ENCODE assay signal across 9 cellular contexts in genomic region chr5:154835701-154836052, GRCh38. TPM values are rescaled to one million over a fixed set of nuclear protein-coding genes. Genes with fewer than 3 reads are reported as not detected.
DNase-seq lines count a peak whose midpoint lies in the region; ATAC-seq and TF ChIP-seq lines count a peak whose summit lies in the region.
"Not testable (repeated sequence)": the region's sequence is repeated elsewhere in the genome, so short reads cannot be mapped to it uniquely, and the experiment has no call there.
"Had no signal": no experiment of that assay in that cellular context is flagged by ENCODE, and none has a peak within 500 bp of the region (broad histone marks: within the 10 kb centered on the region; RNA-seq: fewer than 3 reads in every experiment).

No MANE protein-coding gene starts in this region.

- not testable (repeated sequence) for H3K9ac ChIP-seq in SK-N-SH; liver (ENCODE audit: low read depth in 1 of 2, low read length in 2 of 2); parathyroid adenoma

- H3K9me3 Mint-ChIP-seq in Calu3 (ENCODE audit: low read depth, unreplicated experiment): not testable (repeated sequence)

- H3K27me3 ChIP-seq in SK-N-SH (ENCODE audit: insufficient read depth); breast epithelium; heart left ventricle; liver (ENCODE audit: control insufficient read depth in 4 of 4, insufficient read depth in 4 of 4, low read length in 3 of 4); parathyroid adenoma (ENCODE audit: control insufficient read depth, insufficient read depth, low read length); stomach; transverse colon: not testable (repeated sequence)

- POLR2A ChIA-PET in SK-N-SH (lab: Yijun Ruan, JAX): interaction anchor here (0.6 to 3.0 kb wide), 3 partner anchors 15 to 938 kb away, joined by 3 to 16 read pairs (median 7); partner anchors contain the start of genes CNOT8 and FAXDC2

- in situ Hi-C loops in transverse colon (cut with MboI; ENCODE audit: low pct_ligation_motif_present in 1 of 4, low pct_unique_long_range_greater_than_20kb in 1 of 4, low sequenced_read_pairs in 3 of 4): not testable (repeated sequence)

- H3K4me3 Mint-ChIP-seq in Calu3 (ENCODE audit: low read depth, unreplicated experiment): not testable (repeated sequence)

- peaks cover 21% of the 10 kb centered on the region for H3K4me1 Mint-ChIP-seq in Calu3 (ENCODE audit: low read depth, unreplicated experiment)

- intact Hi-C loops in Calu3 (cut with micrococcal nuclease; ENCODE audit: unreplicated experiment); breast epithelium (cut with DNase I; ENCODE audit: low total_unique reads); heart left ventricle (cut with DNase I); stomach (cut with DNase I; ENCODE audit: low total_unique reads); transverse colon (cut with DNase I; ENCODE audit: low total_unique reads): not testable (repeated sequence)

- not testable (repeated sequence) for H3K79me2 ChIP-seq in SK-N-SH (ENCODE audit: insufficient read depth)
- peaks cover 34% of the 10 kb centered on the region for H3K79me2 ChIP-seq in parathyroid adenoma

- H3K9me2 ChIP-seq in SK-N-SH: not testable (repeated sequence)

- H3K27ac ChIP-seq in SK-N-SH (ENCODE audit: low read depth in 2 of 2, low read length in 1 of 2) (peak overlapping the region in 1 of 2 experiments; percentile 64; a peak in 3 of 4 replicates), breast epithelium (peak overlapping the region; percentile 72 to 75), heart left ventricle (peak overlapping the region in 10 of 12 donors; percentile 11 to 81 (median 56)), liver (ENCODE audit: low read depth in 1 of 2, low read length in 2 of 2) (peak overlapping the region; percentile 86 to 94), parathyroid adenoma (peak overlapping the region; percentile 80), stomach (peak overlapping the region in 4 of 5 donors; percentile 55 to 78 (median 68)), transverse colon (peak overlapping the region; percentile 74 to 78 (median 74))

- H3K4me1 ChIP-seq in SK-N-SH (ENCODE audit: control insufficient read depth in 1 of 2, insufficient read depth in 2 of 2, low read depth in 1 of 2, low read length in 1 of 2) (peaks cover 9 to 14% of the 10 kb centered on the region in 2 experiments), heart left ventricle (peaks cover 0 to 22% (median 19%) of the 10 kb centered on the region in 12 donors), liver (ENCODE audit: control insufficient read depth in 4 of 4, insufficient read depth in 4 of 4, low read length in 3 of 4) (peaks cover 16 to 34% (median 21%) of the 10 kb centered on the region in 4 donors), parathyroid adenoma (peaks cover 35% of the 10 kb centered on the region), stomach (peaks cover 12 to 33% (median 24%) of the 10 kb centered on the region in 4 donors), transverse colon (peaks cover 0 to 49% (median 24%) of the 10 kb centered on the region in 4 donors)
- not testable (repeated sequence) for H3K4me1 ChIP-seq in breast epithelium

- H3K27me3 Mint-ChIP-seq in Calu3 (ENCODE audit: unreplicated experiment): not testable (repeated sequence)

- H3K4me2 ChIP-seq in SK-N-SH; parathyroid adenoma (ENCODE audit: low read length): not testable (repeated sequence)

- ATAC-seq in heart left ventricle: not testable (repeated sequence)

- TF ChIP-seq EP300 in SK-N-SH (IDR thresholded peaks at IDR 0.05; ENCODE audit: borderline replicate concordance in 1 of 2, low read depth in 1 of 2, low read length in 1 of 2); stomach (IDR thresholded peaks at IDR 0.05); transverse colon (IDR thresholded peaks at IDR 0.05; ENCODE audit: low read depth): not testable (repeated sequence)

- H2AFZ ChIP-seq in SK-N-SH (ENCODE audit: low read depth): peak overlapping the region; percentile 56; the same call in 1 of the 2 replicates
- not testable (repeated sequence) for H2AFZ ChIP-seq in parathyroid adenoma

- WGBS in SK-N-SH (ENCODE audit: low lambda C conversion rate): 60% methylated on average over 9 of the region's 9 CpGs
- 68 to 80% (median 75%) methylated on average over 9 of the region's 9 CpGs for WGBS in heart left ventricle, 4 donors
- WGBS in liver: 68% methylated on average over 9 of the region's 9 CpGs
- 54 to 76% (median 69%) methylated on average over 9 of the region's 9 CpGs for WGBS in stomach, 5 donors
- 28 to 56% methylated on average over 8 to 9 of the region's 9 CpGs for WGBS in transverse colon (ENCODE audit: low coverage in 1 of 2), 2 donors

- not testable (repeated sequence) for H4K20me1 ChIP-seq in SK-N-SH (ENCODE audit: insufficient read depth)

- BruUV-seq in Calu3 (replicated peaks; lab: Mats Ljungman, UMichigan): not testable (repeated sequence)

- DNase-seq in Calu3; SK-N-SH; breast epithelium (ENCODE audit: low spot score in 2 of 2); heart left ventricle; stomach; transverse colon: not testable (repeated sequence)

- not testable (repeated sequence) for TF ChIP-seq POLR2A in breast epithelium (IDR thresholded peaks at IDR 0.05); heart left ventricle (IDR thresholded peaks at IDR 0.05); stomach (IDR thresholded peaks at IDR 0.05); transverse colon (IDR thresholded peaks at IDR 0.05)

- TF ChIP-seq RAD21 in SK-N-SH (IDR thresholded peaks at IDR 0.05; ENCODE audit: low read length); liver (IDR thresholded peaks at IDR 0.05): not testable (repeated sequence)

- H3K4me3 ChIP-seq in SK-N-SH (ENCODE audit: low read depth in 2 of 2, low read length in 1 of 2); breast epithelium; heart left ventricle; liver (ENCODE audit: low read depth in 1 of 3, low read length in 3 of 3); parathyroid adenoma (ENCODE audit: low read depth, low read length); stomach; transverse colon: not testable (repeated sequence)

- H3K36me3 ChIP-seq in SK-N-SH (replicated peaks in 1 of 2; ENCODE audit: control insufficient read depth in 1 of 2, insufficient read depth in 2 of 2, low read length in 1 of 2); breast epithelium; liver (ENCODE audit: control insufficient read depth in 4 of 4, insufficient read depth in 3 of 4, low read depth in 1 of 4, low read length in 3 of 4); parathyroid adenoma (ENCODE audit: control insufficient read depth, insufficient read depth, low read length); transverse colon: not testable (repeated sequence)
- H3K36me3 ChIP-seq in heart left ventricle (peaks cover 0 to 82% (median 36%) of the 10 kb centered on the region in 9 donors), stomach (peaks cover 3 to 45% (median 34%) of the 10 kb centered on the region in 4 donors)

- not testable (repeated sequence) for TF ChIP-seq CTCF in Calu3 (IDR thresholded peaks at IDR 0.05; ENCODE audit: unreplicated experiment); SK-N-SH (IDR thresholded peaks at IDR 0.05); breast epithelium (IDR thresholded peaks at IDR 0.05); heart left ventricle (IDR thresholded peaks at IDR 0.05); liver (IDR thresholded peaks at IDR 0.05; ENCODE audit: low read depth, low read length, missing input control); parathyroid adenoma (IDR thresholded peaks at IDR 0.05); stomach (IDR thresholded peaks at IDR 0.05); transverse colon (IDR thresholded peaks at IDR 0.05)

- CTCF ChIA-PET in Calu3 (lab: Charles Lee): not testable (repeated sequence)
- CTCF ChIA-PET in SK-N-SH (lab: Yijun Ruan, JAX): interaction anchor here (0.9 to 1.5 kb wide), 3 partner anchors 21 to 33 kb away, joined by 3 to 6 read pairs (median 4); no protein-coding TSS in a partner anchor

- peak overlapping the region; percentile 47 for H3K27ac Mint-ChIP-seq in Calu3 (ENCODE audit: unreplicated experiment)

- H3F3A ChIP-seq in SK-N-SH (replicated peaks; ENCODE audit: insufficient read depth): not testable (repeated sequence)

- H3K36me3 Mint-ChIP-seq in Calu3 (ENCODE audit: insufficient read depth, unreplicated experiment): peaks cover 23% of the 10 kb centered on the region

- H3K9me3 ChIP-seq in SK-N-SH; breast epithelium; heart left ventricle; liver (ENCODE audit: control insufficient read depth in 4 of 4, low read length in 3 of 4); parathyroid adenoma (ENCODE audit: control insufficient read depth, low read length); stomach; transverse colon: not testable (repeated sequence)

RNA-seq across cellular contexts. Expression of gene FAXDC2, which starts 14.7 kb away (rescaled TPM):
- total RNA-seq in Calu3 (2022) (not detected in 2 replicates), breast epithelium (100 to 1,000 TPM in 1 of 3 donors, 10 to 100 TPM in 2; 43.9 to 117 (median 52.5) TPM), heart left ventricle (10 to 100 TPM in 7 of 9 donors, 1 to 10 TPM in 2; 7.9 to 39.5 (median 22.2) TPM), liver (100 to 1,000 TPM in 1 of 2 donors, 10 to 100 TPM in 1; 73.0 to 110 TPM), stomach (100 to 1,000 TPM in 1 of 5 donors, 10 to 100 TPM in 4; 16.5 to 160 (median 24.5) TPM), transverse colon (10 to 100 TPM; 10.3 to 54.8 (median 27.4) TPM)
- polyA plus RNA-seq in SK-N-SH (2012; rRNA removed) (6.0 and 8.4 TPM in 2 replicates), heart left ventricle (10 to 100 TPM in 1 of 2 donors, 1 to 10 TPM in 1; 5.3 to 15.4 TPM), liver (10 to 100 TPM; 27.5 to 56.1 TPM), stomach (10 to 100 TPM in 2 of 3 donors, 1 to 10 TPM in 1; 4.9 to 13.5 (median 10.7) TPM)
- 4.1 and 5.2 TPM in 2 replicates for polyA plus RNA-seq in SK-N-SH (2012; cell fraction: cytosol; rRNA removed)
- 5.5 and 9.9 TPM in 2 replicates for polyA plus RNA-seq in SK-N-SH (2012; cell fraction: nucleus; rRNA removed)
- total RNA-seq: A673 had no signal

RNA-seq across cellular contexts. Expression of gene CNOT8, which starts 22.8 kb away (rescaled TPM):
- total RNA-seq in Calu3 (2022) (57.3 and 63.0 TPM in 2 replicates), breast epithelium (100 to 1,000 TPM in 1 of 3 donors, 10 to 100 TPM in 2; 78.7 to 180 (median 84.7) TPM), heart left ventricle (10 to 100 TPM; 18.7 to 45.6 (median 25.2) TPM), liver (10 to 100 TPM; 28.9 to 38.9 TPM), stomach (10 to 100 TPM; 28.4 to 81.5 (median 59.4) TPM), transverse colon (10 to 100 TPM; 64.3 to 97.3 (median 78.9) TPM)
- polyA plus RNA-seq in SK-N-SH (2012; rRNA removed) (45.3 and 51.5 TPM in 2 replicates), heart left ventricle (10 to 100 TPM; 11.5 to 34.2 TPM), liver (10 to 100 TPM; 12.6 to 12.7 TPM), stomach (10 to 100 TPM; 25.4 to 43.7 (median 32.9) TPM)
- polyA plus RNA-seq in SK-N-SH (2012; cell fraction: cytosol; rRNA removed): 48.2 and 52.3 TPM in 2 replicates
- polyA plus RNA-seq in SK-N-SH (2012; cell fraction: nucleus; rRNA removed): 36.9 and 44.6 TPM in 2 replicates
